In the genomic region with DNA sequence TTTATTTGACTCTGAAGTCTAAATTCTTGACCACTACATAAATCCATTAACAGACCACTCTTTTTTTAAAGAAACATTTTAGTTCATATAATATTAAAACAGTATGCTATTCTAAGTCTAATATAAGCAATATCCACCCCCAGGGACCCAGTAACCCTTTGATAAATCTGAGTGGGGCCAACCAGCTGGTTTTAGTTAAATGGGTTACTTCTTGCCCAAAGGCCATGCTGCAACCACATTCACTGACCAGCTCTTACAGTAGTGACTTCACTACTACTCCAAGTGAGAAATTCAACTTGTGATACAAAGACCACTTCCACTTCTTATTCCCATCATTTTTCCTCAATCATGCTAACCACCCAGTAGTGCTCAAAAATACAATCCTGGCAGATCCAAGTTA, we compare ENCODE assay signal across 29 cellular contexts. TPM values are rescaled to one million over a fixed set of nuclear protein-coding genes. Genes with fewer than 3 reads are reported as not detected.
DNase-seq lines count a peak whose midpoint lies in the region; ATAC-seq, FAIRE-seq and TF ChIP-seq lines count a peak whose summit lies in the region.
"Had no signal": no experiment of that assay in that cellular context is flagged by ENCODE, and none has a peak within 500 bp of the region (broad histone marks: within the 10 kb centered on the region; RNA-seq: fewer than 3 reads in every experiment).

No MANE protein-coding gene starts in this region.

- H3K27ac Mint-ChIP-seq in activated T-cell treated with anti-CD3 and anti-CD28 coated beads, Interleukin-2, amount 50 U/mL, for 72 hours: peak overlapping the region; percentile 0
- H3K27ac Mint-ChIP-seq in HFFc6: peak overlapping the region; percentile 40
- H3K27ac Mint-ChIP-seq in effector memory CD8-positive, alpha-beta T cell: peak overlapping the region; percentile 9 to 67
- H3K27ac Mint-ChIP-seq in stimulated activated memory B cell treated with anti-CD40 and anti-IgM and Interleukin-4, amounts not matched to agents 10 μg/mL and 1 μg/mL and 100 μg/mL, for 72 hours: peak overlapping the region; percentile 13

- H3K36me3 Mint-ChIP-seq in activated T-cell treated with anti-CD3 and anti-CD28 coated beads, Interleukin-2, amount 50 U/mL, for 72 hours (ENCODE audit: insufficient read depth in 2 of 2): peaks cover 16 to 55% of the 10 kb centered on the region in 2 donors
- H3K36me3 Mint-ChIP-seq in HFFc6 (ENCODE audit: low read depth): peaks cover 68% of the 10 kb centered on the region
- peaks cover 100% of the 10 kb centered on the region for H3K36me3 Mint-ChIP-seq in effector memory CD8-positive, alpha-beta T cell (ENCODE audit: insufficient read depth)
- H3K36me3 Mint-ChIP-seq in stimulated activated memory B cell treated with anti-CD40 and anti-IgM and Interleukin-4, amounts not matched to agents 10 μg/mL and 1 μg/mL and 100 μg/mL, for 72 hours: peaks cover 67% of the 10 kb centered on the region

- no peak overlapping the region for H3K4me3 ChIP-seq in HepG2 (replicated peaks in 1 of 3; ENCODE audit: insufficient read depth in 1 of 3, low read depth in 2 of 3, low read length in 3 of 3)
- H3K4me3 ChIP-seq: BLaER1 treated with 17β-estradiol and CSF1 and Interleukin-3, amounts not matched to agents 10 nM and 100 nM; GM12878; lung; prostate gland; sigmoid colon; upper lobe of right lung had no signal

- no peak for TF ChIP-seq CTCF in HFFc6 (IDR thresholded peaks at IDR 0.05)
- no peak for TF ChIP-seq CTCF in HepG2 (CRISPR knock-in tag; IDR thresholded peaks at IDR 0.05)

- in situ Hi-C loops in HepG2 (cut with HindIII; ENCODE audit: extremely low pct_ligation_motif_present, low pct_unique_long_range_greater_than_20kb): no loop called here

- intact Hi-C loops in HepG2 (cut with micrococcal nuclease; ENCODE audit: unreplicated experiment): no loop called here

- BruUV-seq in HepG2 (replicated peaks; lab: Mats Ljungman, UMichigan): no TSS peak

- H3K4me3 Mint-ChIP-seq in activated T-cell treated with anti-CD3 and anti-CD28 coated beads, Interleukin-2, amount 50 U/mL, for 72 hours: no peak overlapping the region
- H3K4me3 Mint-ChIP-seq in HFFc6: no peak overlapping the region
- H3K4me3 Mint-ChIP-seq in effector memory CD8-positive, alpha-beta T cell: no peak overlapping the region
- H3K4me3 Mint-ChIP-seq in stimulated activated memory B cell treated with anti-CD40 and anti-IgM and Interleukin-4, amounts not matched to agents 10 μg/mL and 1 μg/mL and 100 μg/mL, for 72 hours: no peak overlapping the region
- H3K4me3 Mint-ChIP-seq: T-cell had no signal

- H2AFZ ChIP-seq in HepG2 (ENCODE audit: low read length): no peak overlapping the region

- peaks cover 27% of the 10 kb centered on the region for H3K4me1 Mint-ChIP-seq in activated T-cell treated with anti-CD3 and anti-CD28 coated beads, Interleukin-2, amount 50 U/mL, for 72 hours (ENCODE audit: low read depth)
- H3K4me1 Mint-ChIP-seq in HFFc6 (ENCODE audit: low read depth): peaks cover 60% of the 10 kb centered on the region
- H3K4me1 Mint-ChIP-seq in effector memory CD8-positive, alpha-beta T cell (ENCODE audit: low read depth in 2 of 2): peaks cover 21 to 27% of the 10 kb centered on the region in 2 donors
- peaks cover 16% of the 10 kb centered on the region for H3K4me1 Mint-ChIP-seq in stimulated activated memory B cell treated with anti-CD40 and anti-IgM and Interleukin-4, amounts not matched to agents 10 μg/mL and 1 μg/mL and 100 μg/mL, for 72 hours

- H3K27me3 Mint-ChIP-seq in activated T-cell treated with anti-CD3 and anti-CD28 coated beads, Interleukin-2, amount 50 U/mL, for 72 hours (ENCODE audit: low read depth): no peaks in the 10 kb centered on the region
- peaks cover 3% of the 10 kb centered on the region; the same call in 1 of the 2 replicates for H3K27me3 Mint-ChIP-seq in HFFc6 (ENCODE audit: insufficient read depth)
- H3K27me3 Mint-ChIP-seq in effector memory CD8-positive, alpha-beta T cell: no peaks in the 10 kb centered on the region
- H3K27me3 Mint-ChIP-seq in stimulated activated memory B cell treated with anti-CD40 and anti-IgM and Interleukin-4, amounts not matched to agents 10 μg/mL and 1 μg/mL and 100 μg/mL, for 72 hours: no peaks in the 10 kb centered on the region
- H3K27me3 Mint-ChIP-seq: T-cell had no signal

- H3K4me2 ChIP-seq in HepG2 (ENCODE audit: low read depth, low read length): no peak overlapping the region
- H3K4me2 ChIP-seq: BLaER1 treated with 17β-estradiol and CSF1 and Interleukin-3, amounts not matched to agents 10 nM and 100 nM had no signal

- no peaks in the 10 kb centered on the region for H3K9me3 Mint-ChIP-seq in activated T-cell treated with anti-CD3 and anti-CD28 coated beads, Interleukin-2, amount 50 U/mL, for 72 hours
- H3K9me3 Mint-ChIP-seq in HFFc6: no peaks in the 10 kb centered on the region
- H3K9me3 Mint-ChIP-seq in effector memory CD8-positive, alpha-beta T cell: no peaks in the 10 kb centered on the region
- H3K9me3 Mint-ChIP-seq in stimulated activated memory B cell treated with anti-CD40 and anti-IgM and Interleukin-4, amounts not matched to agents 10 μg/mL and 1 μg/mL and 100 μg/mL, for 72 hours: no peaks in the 10 kb centered on the region
- H3K9me3 Mint-ChIP-seq: T-cell had no signal

- H3K27me3 ChIP-seq in HepG2 (ENCODE audit: control insufficient read depth in 1 of 2, insufficient read depth in 2 of 2, low read length in 2 of 2): no peaks in the 10 kb centered on the region
- H3K27me3 ChIP-seq: BLaER1 treated with 17β-estradiol and CSF1 and Interleukin-3, amounts not matched to agents 10 nM and 100 nM; sigmoid colon; upper lobe of right lung had no signal

- CTCF ChIA-PET in HepG2 (lab: Yijun Ruan, JAX; ENCODE audit: low intra/inter-chr PET ratio, low total read pairs): no interaction called here

- no peaks in the 10 kb centered on the region for H3K9me3 ChIP-seq in HepG2 (ENCODE audit: low read length)
- H3K9me3 ChIP-seq: BLaER1 treated with 17β-estradiol and CSF1 and Interleukin-3, amounts not matched to agents 10 nM and 100 nM; prostate gland; sigmoid colon; upper lobe of right lung had no signal

- H3K4me1 ChIP-seq in HepG2 (ENCODE audit: insufficient read depth, low read length): peaks cover 16% of the 10 kb centered on the region
- H3K4me1 ChIP-seq: BLaER1 treated with 17β-estradiol and CSF1 and Interleukin-3, amounts not matched to agents 10 nM and 100 nM; prostate gland; sigmoid colon; upper lobe of right lung had no signal

- peaks cover 33 to 92% of the 10 kb centered on the region in 2 experiments for H3K36me3 ChIP-seq in HepG2 (replicated peaks in 1 of 2; ENCODE audit: control insufficient read depth in 1 of 2, insufficient read depth in 2 of 2, low read length in 2 of 2)

- H4K20me1 ChIP-seq in HepG2 (ENCODE audit: insufficient read depth, low read length): peaks cover 4% of the 10 kb centered on the region; the same call in 1 of the 2 replicates

- H3K9ac ChIP-seq in HepG2 (ENCODE audit: insufficient read depth, low read depth, low read length): no peak overlapping the region
- H3K9ac ChIP-seq: BLaER1 treated with 17β-estradiol and CSF1 and Interleukin-3, amounts not matched to agents 10 nM and 100 nM had no signal

- no peak for TF ChIP-seq POLR2A in HepG2 (IDR thresholded peaks at IDR 0.05; ENCODE audit: insufficient read depth in 1 of 2, low read depth in 2 of 2, low read length in 2 of 2)

- FAIRE-seq in HepG2 (lab: Jason Lieb, UNC): no peak
- FAIRE-seq: D721Med, endothelial cell of umbilical vein, GM12878, RCC 7860 had no signal

- ATAC-seq in activated T-cell treated with anti-CD3 and anti-CD28 coated beads, Interleukin-2, amount 50 U/mL, for 72 hours (replicated peaks in 1 of 2): no peak
- ATAC-seq in effector memory CD8-positive, alpha-beta T cell (replicated peaks): no peak
- ATAC-seq in stimulated activated memory B cell treated with anti-CD40 and anti-IgM and Interleukin-4, amounts not matched to agents 10 μg/mL and 1 μg/mL and 100 μg/mL, for 72 hours: no peak
- ATAC-seq in HepG2: no peak
- ATAC-seq: GM12878, T-cell, upper lobe of right lung had no signal

- peaks cover 10% of the 10 kb centered on the region for H3K79me2 ChIP-seq in HepG2 (ENCODE audit: insufficient read depth, low read length)

- no peak overlapping the region for H3K27ac ChIP-seq in HepG2 (ENCODE audit: extremely low read length, insufficient read depth, low read length)
- H3K27ac ChIP-seq: BLaER1 treated with 17β-estradiol and CSF1 and Interleukin-3, amounts not matched to agents 10 nM and 100 nM; prostate gland; sigmoid colon; upper lobe of right lung had no signal

- TF ChIP-seq RAD21 in HepG2 (CRISPR knock-in tag; IDR thresholded peaks at IDR 0.05): no peak

- POLR2A ChIA-PET in HepG2 (lab: Yijun Ruan, JAX): no interaction called here

- TF ChIP-seq EP300 in HepG2 (IDR thresholded peaks at IDR 0.05; ENCODE audit: low read depth in 2 of 2, low read length in 2 of 2) (no peak), HepG2 (CRISPR knock-in tag; IDR thresholded peaks at IDR 0.05; ENCODE audit: borderline replicate concordance) (no peak)

- no peak for DNase-seq in activated T-cell treated with anti-CD3 and anti-CD28 coated beads, Interleukin-2, amount 50 U/mL, for 72 hours
- no peak for DNase-seq in activated T-cell treated with anti-CD3 and anti-CD28 coated beads, Interleukin-2, amount 50 U/mL, for 48 hours
- no peak for DNase-seq in HFFc6
- DNase-seq in effector memory CD8-positive, alpha-beta T cell: no peak
- DNase-seq in hypothalamus (lab: John Stamatoyannopoulos, UW): no peak
- no peak for DNase-seq in OCI-M2 (lab: John Stamatoyannopoulos, UW; ENCODE audit: unreplicated experiment)
- DNase-seq in HepG2 (ENCODE audit: low spot score): no peak
- DNase-seq: activated CD4-positive, alpha-beta T cell treated with anti-CD3 and anti-CD28 coated beads for 48 hours; activated CD8-positive, alpha-beta memory T cell treated with anti-CD3 and anti-CD28 coated beads, Interleukin-2, amount 50 U/mL, for 4 hours; activated gamma-delta T cell; aorta; dermis blood vessel endothelial cell; GOT3; head of caudate nucleus; KG1; NCI-H1436 treated with DMSO at 0.1 percent for 48 hours; NCI-H526; sigmoid colon; stimulated activated CD4-positive, alpha-beta T cell treated with anti-CD3 and anti-CD28 coated beads, Interleukin-15, amount 100 ng/mL, for 24 hours; T-cell; upper lobe of right lung had no signal

RNA-seq across cellular contexts. Expression of a gene that starts 20.5 kb away (rescaled TPM):
- total RNA-seq in activated T-cell treated with anti-CD3 and anti-CD28 coated beads, Interleukin-2, amount 50 U/mL, for 72 hours: 100 to 1,000 TPM; 145 to 191 TPM
- total RNA-seq in HFFc6 (2021; fragmentation: NEBNext Ultra II Directional; extraction: Animal tissue kit (Norgen Biotek cat#: 25700)): 100 to 1,000 TPM in 5 of 6 experiments, 10 to 100 TPM in 1; 94.7 to 125 (median 119) TPM
- total RNA-seq in HepG2 (2016; rRNA removed; fragmentation: Illumina TruSeq; extraction: Trizol): 166 and 192 TPM in 2 replicates
- total RNA-seq in HepG2 (2016; cell fraction: cytosol; rRNA removed; fragmentation: Illumina TruSeq; extraction: Trizol; ENCODE audit: low read depth): 14.8 and 18.6 TPM in 2 replicates
- total RNA-seq in HepG2 (2016; cell fraction: insoluble cytoplasmic fraction; rRNA removed; fragmentation: Illumina TruSeq; extraction: Trizol): 164 and 178 TPM in 2 replicates
- total RNA-seq in HepG2 (2016; cell fraction: membrane; rRNA removed; fragmentation: Illumina TruSeq; extraction: Trizol): 33.3 and 42.9 TPM in 2 replicates
- total RNA-seq in HepG2 (2016; cell fraction: nucleus; rRNA removed; fragmentation: Illumina TruSeq; extraction: Trizol): 243 and 259 TPM in 2 replicates
- 97.5 and 98.1 TPM in 2 replicates for polyA plus RNA-seq in HepG2 (2011; rRNA removed)
- 50.6 and 52.7 TPM in 2 replicates for polyA plus RNA-seq in HepG2 (2011; cell fraction: cytosol; rRNA removed)
- polyA plus RNA-seq in HepG2 (2011; cell fraction: nucleus; rRNA removed): 159 and 189 TPM in 2 replicates
- polyA plus RNA-seq in HepG2 (2012): 106 and 122 TPM in 2 replicates
- polyA plus RNA-seq in HepG2 (2016; cell fraction: cytosol; fragmentation: Illumina TruSeq; extraction: Trizol; ENCODE audit: low read depth): 6.8 and 8.4 TPM in 2 replicates
- polyA plus RNA-seq in HepG2 (2016; cell fraction: insoluble cytoplasmic fraction; fragmentation: Illumina TruSeq; extraction: Trizol; ENCODE audit: low read depth): 165 and 171 TPM in 2 replicates
- polyA plus RNA-seq in HepG2 (2016; cell fraction: membrane; fragmentation: Illumina TruSeq; extraction: Trizol; ENCODE audit: low read depth): 18.5 and 22.5 TPM in 2 replicates
- 212 and 220 TPM in 2 replicates for polyA plus RNA-seq in HepG2 (2016; cell fraction: nucleus; fragmentation: Illumina TruSeq; extraction: Trizol; ENCODE audit: insufficient read depth, low read depth)
- polyA minus RNA-seq in HepG2 (2011; rRNA and poly(A)+ RNA removed; ENCODE audit: low replicate concordance): 143 and 421 TPM in 2 replicates
- polyA minus RNA-seq in HepG2 (2011; cell fraction: cytosol; rRNA and poly(A)+ RNA removed): 53.6 and 56.2 TPM in 2 replicates
- 426 and 458 TPM in 2 replicates for polyA minus RNA-seq in HepG2 (2011; cell fraction: nucleus; rRNA and poly(A)+ RNA removed)

RNA-seq across cellular contexts. Expression of a gene that starts 46.3 kb away (rescaled TPM):
- total RNA-seq in activated T-cell treated with anti-CD3 and anti-CD28 coated beads, Interleukin-2, amount 50 U/mL, for 72 hours: 10 to 100 TPM in 1 of 2 donors, 1 to 10 TPM in 1; 9.6 to 14.0 TPM
- total RNA-seq in HFFc6 (2021; fragmentation: NEBNext Ultra II Directional; extraction: Animal tissue kit (Norgen Biotek cat#: 25700)): 100 to 1,000 TPM in 3 of 6 experiments, 10 to 100 TPM in 3; 89.6 to 245 (median 99.0) TPM
- 18.6 and 25.7 TPM in 2 replicates for total RNA-seq in HepG2 (2016; rRNA removed; fragmentation: Illumina TruSeq; extraction: Trizol)
- total RNA-seq in HepG2 (2016; cell fraction: cytosol; rRNA removed; fragmentation: Illumina TruSeq; extraction: Trizol; ENCODE audit: low read depth): 2.7 and 3.0 TPM in 2 replicates
- 16.9 and 25.9 TPM in 2 replicates for total RNA-seq in HepG2 (2016; cell fraction: insoluble cytoplasmic fraction; rRNA removed; fragmentation: Illumina TruSeq; extraction: Trizol)
- total RNA-seq in HepG2 (2016; cell fraction: membrane; rRNA removed; fragmentation: Illumina TruSeq; extraction: Trizol): 5.7 and 9.7 TPM in 2 replicates
- 14.1 and 15.4 TPM in 2 replicates for total RNA-seq in HepG2 (2016; cell fraction: nucleus; rRNA removed; fragmentation: Illumina TruSeq; extraction: Trizol)
- 3.0 and 4.4 TPM in 2 replicates for polyA plus RNA-seq in HepG2 (2011; rRNA removed)
- polyA plus RNA-seq in HepG2 (2011; cell fraction: cytosol; rRNA removed): 2.3 and 2.8 TPM in 2 replicates
- 4.2 and 4.7 TPM in 2 replicates for polyA plus RNA-seq in HepG2 (2011; cell fraction: nucleus; rRNA removed)
- polyA plus RNA-seq in HepG2 (2012): 9.3 and 9.6 TPM in 2 replicates
- 0.76 and 1.0 TPM in 2 replicates for polyA plus RNA-seq in HepG2 (2016; cell fraction: cytosol; fragmentation: Illumina TruSeq; extraction: Trizol; ENCODE audit: low read depth)
- polyA plus RNA-seq in HepG2 (2016; cell fraction: insoluble cytoplasmic fraction; fragmentation: Illumina TruSeq; extraction: Trizol; ENCODE audit: low read depth): 17.4 and 17.8 TPM in 2 replicates
- 2.1 and 2.3 TPM in 2 replicates for polyA plus RNA-seq in HepG2 (2016; cell fraction: membrane; fragmentation: Illumina TruSeq; extraction: Trizol; ENCODE audit: low read depth)
- polyA plus RNA-seq in HepG2 (2016; cell fraction: nucleus; fragmentation: Illumina TruSeq; extraction: Trizol; ENCODE audit: insufficient read depth, low read depth): 14.1 and 15.4 TPM in 2 replicates
- polyA minus RNA-seq in HepG2 (2011; rRNA and poly(A)+ RNA removed; ENCODE audit: low replicate concordance): 3.2 and 9.2 TPM in 2 replicates
- 5.0 and 5.2 TPM in 2 replicates for polyA minus RNA-seq in HepG2 (2011; cell fraction: cytosol; rRNA and poly(A)+ RNA removed)
- polyA minus RNA-seq in HepG2 (2011; cell fraction: nucleus; rRNA and poly(A)+ RNA removed): 15.8 and 16.3 TPM in 2 replicates
